Comparison of ENCODE assay signal across 8 cellular contexts in the genomic region with DNA sequence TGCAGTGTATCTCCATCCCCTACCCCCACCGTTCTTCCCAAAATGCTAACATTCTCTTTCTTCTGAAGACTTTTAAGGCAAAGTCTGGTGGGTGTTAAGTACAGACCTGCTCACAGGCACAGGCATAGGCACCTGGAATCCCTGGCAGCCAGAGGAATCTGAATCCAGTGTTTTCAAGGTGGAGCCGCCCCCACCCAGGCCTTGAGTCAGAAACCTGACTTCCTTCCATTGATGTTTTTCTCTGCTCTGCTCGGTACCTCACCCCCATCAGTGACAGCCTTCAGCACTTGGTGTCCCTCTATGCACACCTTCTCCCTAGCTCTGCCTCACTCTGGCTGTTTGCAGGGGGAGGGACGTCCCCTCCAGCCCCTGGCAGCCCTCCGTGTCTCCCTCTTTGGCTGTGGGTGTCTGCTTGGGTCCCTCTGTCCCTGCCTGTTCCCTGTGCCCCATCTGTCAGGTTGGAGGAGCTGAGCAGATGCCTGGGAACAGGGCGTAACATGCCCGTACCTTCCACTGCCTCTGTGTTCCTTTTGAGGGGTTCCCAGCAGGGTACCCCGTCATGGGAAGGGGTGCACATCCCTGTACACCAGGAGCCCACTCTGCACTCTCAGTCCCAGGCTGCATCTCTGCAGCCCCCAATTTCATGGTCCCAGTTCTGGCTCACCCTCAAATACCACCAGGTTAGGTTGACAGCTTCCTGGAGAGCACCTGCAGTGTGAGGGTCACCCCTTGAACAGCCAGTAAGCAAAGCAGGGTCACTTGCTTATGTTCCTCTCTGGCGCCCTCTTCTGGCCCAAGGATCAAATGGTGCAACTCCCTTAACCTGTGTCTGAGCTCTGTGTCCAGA. TPM values are rescaled to one million over a fixed set of nuclear protein-coding genes. Genes with fewer than 3 reads are reported as not detected.
DNase-seq lines count a peak whose midpoint lies in the region; ATAC-seq, FAIRE-seq and TF ChIP-seq lines count a peak whose summit lies in the region.

No MANE protein-coding gene starts in this region.

- H3K27ac ChIP-seq in SJSA1 (no peak overlapping the region), pancreas (no peak overlapping the region)

- no peak overlapping the region for H3K4me3 Mint-ChIP-seq in type B pancreatic cell

- no peaks in the 10 kb centered on the region for H3K9me3 Mint-ChIP-seq in type B pancreatic cell

- DNase-seq in GM10266 (ENCODE audit: extremely low spot score) (peak; percentile 89), LNCaP clone FGC (ENCODE audit: low read depth) (peak; percentile 36), SJSA1 (ENCODE audit: low read depth in 1 of 2, low spot score in 2 of 2) (peak; percentile 55 to 80), frontal cortex (ENCODE audit: low spot score in 2 of 2) (peak; percentile 66 to 75), pancreas (peak; percentile 61 to 88 (median 81)), type B pancreatic cell (ENCODE audit: extremely low spot score, unreplicated experiment) (no peak)
- DNase-seq in activated T-helper 9 cell treated with anti-CD3 and anti-CD28 coated beads, Interleukin-2, amount 50 U/mL, for 16 hours (ENCODE audit: low read depth), result peak; percentile 66

- 66 to 69% methylated on average over 9 of the region's 9 CpGs for WGBS in pancreas, 2 donors

- peaks cover 5% of the 10 kb centered on the region for H3K36me3 Mint-ChIP-seq in type B pancreatic cell

- TF ChIP-seq CTCF in GM10266 (IDR thresholded peaks at IDR 0.05; ENCODE audit: control insufficient read depth, insufficient read depth, low read depth, missing control alignments) (peak; percentile 91), LNCaP clone FGC (IDR thresholded peaks at IDR 0.05; ENCODE audit: control insufficient read depth, extremely low read depth, insufficient read depth) (peak; percentile 88), pancreas (IDR thresholded peaks at IDR 0.05) (peak; percentile 56 to 73 (median 67)), type B pancreatic cell (conservative IDR thresholded peaks at IDR 0.05) (peak; percentile 86)

- ATAC-seq in pancreas (peak; percentile 38 to 68 (median 62)), HG03354 (IDR thresholded peaks at IDR 0.05; ENCODE audit: poor library complexity, severe bottlenecking, unreplicated experiment) (no peak)

- no peaks in the 10 kb centered on the region for H3K27me3 ChIP-seq in SJSA1 (replicated peaks)
- H3K27me3 ChIP-seq in pancreas, result no peaks in the 10 kb centered on the region

- H3K4me3 ChIP-seq in LNCaP clone FGC (ENCODE audit: low read depth, low read length) (no peak overlapping the region), SJSA1 (no peak overlapping the region), pancreas (no peak overlapping the region)

- H3K4me1 Mint-ChIP-seq in type B pancreatic cell (ENCODE audit: unreplicated experiment), result peaks cover 13% of the 10 kb centered on the region

- peaks cover 41% of the 10 kb centered on the region for H3K36me3 ChIP-seq in SJSA1
- H3K36me3 ChIP-seq in pancreas, result no peaks in the 10 kb centered on the region

- intact Hi-C loops in pancreas (cut with DNase I), result loop anchor here in 2 of 3 donors (5.0 kb wide), 2 partner anchors 112 to 362 kb away; no protein-coding TSS in a partner anchor

- peaks cover 10% of the 10 kb centered on the region for H3K27me3 Mint-ChIP-seq in type B pancreatic cell

- FAIRE-seq in frontal cortex (lab: Jason Lieb, UNC), result no peak
- no peak for FAIRE-seq in pancreas (lab: Jason Lieb, UNC)

- H3K27ac Mint-ChIP-seq in type B pancreatic cell, result no peak overlapping the region

- H3K9me3 ChIP-seq in SJSA1 (replicated peaks) (no peaks in the 10 kb centered on the region), pancreas (no peaks in the 10 kb centered on the region)

- H3K4me1 ChIP-seq in SJSA1 (replicated peaks) (no peaks in the 10 kb centered on the region), pancreas (no peaks in the 10 kb centered on the region)

RNA-seq across cellular contexts. Expression of gene NCDN, which starts 6.7 kb away (rescaled TPM):
- 17.4 and 20.4 TPM in 2 replicates for total RNA-seq in SJSA1 (2014; rRNA removed; shearing (Covaris generic))
- total RNA-seq in frontal cortex, result 65.6 TPM
- total RNA-seq in pancreas, result 10 to 100 TPM in 1 of 6 donors, 1 to 10 TPM in 5; 4.4 to 12.8 (median 6.9) TPM
- 10 to 100 TPM in 1 of 2 donors, 1 to 10 TPM in 1; 7.4 to 11.0 TPM for polyA plus RNA-seq in pancreas
- total RNA-seq in type B pancreatic cell (ENCODE audit: low replicate concordance), result 21.8 and 27.2 TPM in 2 replicates

RNA-seq across cellular contexts. Expression of gene KIAA0319L, which starts 7.1 kb away (rescaled TPM):
- 22.8 and 23.7 TPM in 2 replicates for total RNA-seq in SJSA1 (2014; rRNA removed; shearing (Covaris generic))
- total RNA-seq in frontal cortex (34.2 TPM), pancreas (10 to 100 TPM; 41.7 to 50.8 (median 45.7) TPM), type B pancreatic cell (ENCODE audit: low replicate concordance) (48.6 and 56.9 TPM in 2 replicates)
- 10 to 100 TPM; 22.9 to 37.4 TPM for polyA plus RNA-seq in pancreas

RNA-seq across cellular contexts. Expression of gene TFAP2E, which starts 8.9 kb away (rescaled TPM):
- total RNA-seq in SJSA1 (2014; rRNA removed; shearing (Covaris generic)), result not detected in 2 replicates
- total RNA-seq in frontal cortex (under 0.01 TPM), pancreas (under 1 TPM; 0.08 to 0.87 (median 0.21) TPM), type B pancreatic cell (ENCODE audit: low replicate concordance) (1.3 and 1.4 TPM in 2 replicates)
- 1 to 10 TPM; 1.1 to 2.0 TPM for polyA plus RNA-seq in pancreas
